ENCODE assay signal across 26 cellular contexts in genomic region chr4:5215321-5215720, GRCh38.
DNase-seq lines count a peak whose midpoint lies in the region; ATAC-seq lines count a peak whose summit lies in the region.
"Had no signal": no experiment of that assay in that cellular context is flagged by ENCODE, and none has a peak within 500 bp of the region (broad histone marks: within the 10 kb centered on the region; RNA-seq: fewer than 3 reads in every experiment).

No MANE protein-coding gene starts in this region.

- CTCF ChIA-PET in CD4-positive, alpha-beta memory T cell (lab: Charles Lee; ENCODE audit: partially characterized antibody): no interaction called here

- intact Hi-C loops in CD4-positive, alpha-beta memory T cell (cut with micrococcal nuclease): no loop called here

- H3K36me3 Mint-ChIP-seq in CD4-positive, alpha-beta memory T cell: no peaks in the 10 kb centered on the region
- H3K36me3 Mint-ChIP-seq: CD8-positive, alpha-beta memory T cell had no signal

- POLR2A ChIA-PET in CD4-positive, alpha-beta memory T cell (lab: Charles Lee; ENCODE audit: partially characterized antibody): no interaction called here

- peaks cover 0 to 10% (median 3%) of the 10 kb centered on the region in 8 donors for H3K9me3 Mint-ChIP-seq in CD4-positive, alpha-beta memory T cell

- no peak overlapping the region for H3K4me3 ChIP-seq in CD4-positive, alpha-beta memory T cell (ENCODE audit: low read length in 2 of 2)
- H3K4me3 ChIP-seq: A549 had no signal

- DNase-seq in COLO829 (ENCODE audit: low spot score) (peak; percentile 64), NCI-H69 (lab: John Stamatoyannopoulos, UW) (peak; percentile 7), globus pallidus (ENCODE audit: low spot score) (peak; percentile 37), retina (peak; percentile 25), DMS 273 (lab: John Stamatoyannopoulos, UW; ENCODE audit: unreplicated experiment) (no peak)
- no peak for DNase-seq in CD4-positive, alpha-beta memory T cell
- DNase-seq: Calu3; CD8-positive, alpha-beta memory T cell; DMS153; DND-41; KBM-7; MV-4-11; NCI-H1105; NCI-H1436 treated with DMSO at 0.1 percent for 48 hours; NCI-H187 treated with DMSO at 0.1 percent for 48 hours; NCI-H2227 treated with DMSO at 0.1 percent for 48 hours; NCI-H82; NK-92 treated with Interleukin-12 subunit alpha and Interleukin-12 subunit beta, amount 100 ng/mL, for 24 hours; PC-3; RPMI8226; SHP77; T-helper 1 cell had no signal

- H3K4me1 Mint-ChIP-seq in CD4-positive, alpha-beta memory T cell: no peaks in the 10 kb centered on the region
- H3K4me1 Mint-ChIP-seq: B cell; CD8-positive, alpha-beta memory T cell had no signal

- H3K27me3 ChIP-seq in CD4-positive, alpha-beta memory T cell (ENCODE audit: insufficient read depth, low read length): no peaks in the 10 kb centered on the region

- no peak overlapping the region for H3K4me3 Mint-ChIP-seq in CD4-positive, alpha-beta memory T cell
- H3K4me3 Mint-ChIP-seq: B cell; CD8-positive, alpha-beta memory T cell had no signal

- H3K27me3 Mint-ChIP-seq in CD4-positive, alpha-beta memory T cell: no peaks in the 10 kb centered on the region
- H3K27me3 Mint-ChIP-seq: B cell had no signal

- H3K36me3 ChIP-seq in CD4-positive, alpha-beta memory T cell (ENCODE audit: insufficient read depth, low read length): no peaks in the 10 kb centered on the region

- no peak for ATAC-seq in GM18873 (IDR thresholded peaks at IDR 0.05; ENCODE audit: low FRiP score, unreplicated experiment)
- ATAC-seq: A549, PC-3 had no signal

- H3K27ac Mint-ChIP-seq in CD4-positive, alpha-beta memory T cell: no peak overlapping the region
- H3K27ac Mint-ChIP-seq: B cell; CD8-positive, alpha-beta memory T cell had no signal

- no peaks in the 10 kb centered on the region for H3K4me1 ChIP-seq in CD4-positive, alpha-beta memory T cell (ENCODE audit: insufficient read depth, low read length)

- no peak overlapping the region for H3K27ac ChIP-seq in CD4-positive, alpha-beta memory T cell (ENCODE audit: low read depth, low read length)
- H3K27ac ChIP-seq: A549, C4-2B had no signal

- no peaks in the 10 kb centered on the region for H3K9me3 ChIP-seq in CD4-positive, alpha-beta memory T cell (ENCODE audit: control insufficient read depth in 1 of 2, low read length in 2 of 2)
- H3K9me3 ChIP-seq: A549 had no signal

Comparison
In these comparisons a context has a peak if more than half of its experiments do, and no peak if none do; other contexts are left out.
1. DNase-seq: peak in COLO829 (single experiment), NCI-H69 (single experiment), globus pallidus (single experiment) and retina (single experiment); none in DMS 273 (single experiment) and CD4-positive, alpha-beta memory T cell (0 of 5).